8 cellular contexts compared by ENCODE assay signal in genomic region chr7:80883188-80884025, GRCh38. TPM values are rescaled to one million over a fixed set of nuclear protein-coding genes. Genes with fewer than 3 reads are reported as not detected.
DNase-seq lines count a peak whose midpoint lies in the region; ATAC-seq, FAIRE-seq and TF ChIP-seq lines count a peak whose summit lies in the region.
"Had no signal": no experiment of that assay in that cellular context is flagged by ENCODE, and none has a peak within 500 bp of the region (broad histone marks: within the 10 kb centered on the region; RNA-seq: fewer than 3 reads in every experiment).

No MANE protein-coding gene starts in this region.

- peak overlapping the region; percentile 72 to 76 for H3K27ac ChIP-seq in tibial artery

- no peak for TF ChIP-seq CTCF in kidney epithelial cell (IDR thresholded peaks at IDR 0.05; ENCODE audit: insufficient read depth, low read length, poor library complexity, severe bottlenecking)
- TF ChIP-seq CTCF in tibial artery (IDR thresholded peaks at IDR 0.05): no peak

- no peaks in the 10 kb centered on the region for H3K27me3 ChIP-seq in kidney epithelial cell (ENCODE audit: control insufficient read depth, insufficient read depth, low read length)
- H3K27me3 ChIP-seq in tibial artery: no peaks in the 10 kb centered on the region

- H3K4me1 ChIP-seq in tibial artery: peaks cover 0 to 47% (median 19%) of the 10 kb centered on the region in 4 donors

- peak; percentile 63 for DNase-seq in HTR-8/SVneo (ENCODE audit: insufficient read length, low spot score)
- peak; percentile 93 for DNase-seq in astrocyte of the hippocampus (ENCODE audit: low read depth, low spot score)
- peak; percentile 94 for DNase-seq in kidney epithelial cell (ENCODE audit: low read depth)
- no peak for DNase-seq in tibial artery
- DNase-seq in UCSD-AML1 (lab: John Stamatoyannopoulos, UW; ENCODE audit: unreplicated experiment): no peak
- DNase-seq in T-helper 9 cell: no peak

- no peak for ATAC-seq in HG02852 (IDR thresholded peaks at IDR 0.05; ENCODE audit: unreplicated experiment)

- no peak overlapping the region for H3K4me3 ChIP-seq in kidney epithelial cell (ENCODE audit: low read depth, low read length)
- H3K4me3 ChIP-seq in tibial artery: no peak overlapping the region

- H3K9me3 ChIP-seq in tibial artery: no peaks in the 10 kb centered on the region

- FAIRE-seq in HTR-8/SVneo (lab: Jason Lieb, UNC): no peak

- no peaks in the 10 kb centered on the region for H3K36me3 ChIP-seq in kidney epithelial cell (ENCODE audit: control insufficient read depth, insufficient read depth, low read length)
- no peaks in the 10 kb centered on the region for H3K36me3 ChIP-seq in tibial artery

- intact Hi-C loops in tibial artery (cut with DNase I; ENCODE audit: low total_unique reads): no loop called here

RNA-seq across cellular contexts. Expression of gene SEMA3C, which starts 35.4 kb away (rescaled TPM):
- total RNA-seq in kidney epithelial cell: 84.8 and 113 TPM in 2 replicates
- total RNA-seq: T-helper 2 cell treated with Interferon-gamma antibody and Interleukin-4, amounts not matched to agents 100 ng/mL and 5 ng/mL, for 36 hours had no signal

Comparison
In these comparisons a context has a peak if more than half of its experiments do, and no peak if none do; other contexts are left out.
1. DNase-seq: peak in HTR-8/SVneo (single experiment), astrocyte of the hippocampus (single experiment) and kidney epithelial cell (single experiment); none in tibial artery (0 of 2), UCSD-AML1 (single experiment) and T-helper 9 cell (single experiment).